ENCODE assay signal across 12 cellular contexts in genomic region chr3:8739757-8740508, GRCh38. TPM values are rescaled to one million over a fixed set of nuclear protein-coding genes. Genes with fewer than 3 reads are reported as not detected.
A peak's percentile ranks its signal among the peaks of the same experiment; 100 is the strongest.
DNase-seq lines count a peak whose midpoint lies in the region; ATAC-seq, FAIRE-seq and TF ChIP-seq lines count a peak whose summit lies in the region.
"Had no signal": no experiment of that assay in that cellular context is flagged by ENCODE, and none has a peak within 500 bp of the region (broad histone marks: within the 10 kb centered on the region; RNA-seq: fewer than 3 reads in every experiment).

No MANE protein-coding gene starts in this region.

- H3K27ac Mint-ChIP-seq in Caco-2 (ENCODE audit: unreplicated experiment), result peak overlapping the region; percentile 21
- H3K27ac Mint-ChIP-seq: T-helper 2 cell treated with Interferon-gamma antibody and Interleukin-4, amounts not matched to agents 5 μg/mL and 100 μg/mL, for 36 hours had no signal

- no peak overlapping the region for H3K4me3 ChIP-seq in Caco-2 (ENCODE audit: low read depth, low read length)
- H3K4me3 ChIP-seq: adrenal gland had no signal

- ATAC-seq in SK-N-SH treated with all-trans-retinoic acid at 6 μM for 48 hours, result peak; percentile 55

- no peaks in the 10 kb centered on the region for H3K9me3 Mint-ChIP-seq in Caco-2 (ENCODE audit: unreplicated experiment)
- H3K9me3 Mint-ChIP-seq: T-helper 2 cell treated with Interferon-gamma antibody and Interleukin-4, amounts not matched to agents 5 μg/mL and 100 μg/mL, for 36 hours had no signal

- DNase-seq in Caco-2, result peak in 1 of 2 experiments; percentile 12
- peak; percentile 62 for DNase-seq in H4 (ENCODE audit: low spot score)
- peak; percentile 82 for DNase-seq in islet precursor cell
- DNase-seq in NCI-H526 (lab: John Stamatoyannopoulos, UW), result no peak
- no peak for DNase-seq in GM12892 (ENCODE audit: insufficient read length)
- no peak for DNase-seq in SHP77 treated with DMSO at 0.1 percent for 48 hours (lab: John Stamatoyannopoulos, UW)
- no peak for DNase-seq in NCI-H1105 treated with DMSO at 0.1 percent for 48 hours (lab: John Stamatoyannopoulos, UW)
- DNase-seq: NCI-H1092 had no signal

- intact Hi-C loops in Caco-2 (cut with micrococcal nuclease; ENCODE audit: unreplicated experiment), result no loop called here

- no peaks in the 10 kb centered on the region for H3K27me3 ChIP-seq in Caco-2 (replicated peaks; ENCODE audit: control insufficient read depth, insufficient read depth, low read length)
- H3K27me3 ChIP-seq: adrenal gland had no signal

- POLR2A ChIA-PET in Caco-2 (lab: Charles Lee), result no interaction called here

- BruUV-seq in Caco-2 (replicated peaks; lab: Mats Ljungman, UMichigan), result no TSS peak

- H3K36me3 ChIP-seq in Caco-2 (ENCODE audit: control insufficient read depth, insufficient read depth, low read length), result no peaks in the 10 kb centered on the region
- H3K36me3 ChIP-seq: adrenal gland had no signal

- TF ChIP-seq CTCF in Caco-2 (IDR thresholded peaks at IDR 0.05; ENCODE audit: insufficient read depth in 1 of 2, low read depth in 1 of 2, low read length in 1 of 2, severe bottlenecking in 1 of 2, unreplicated experiment in 1 of 2), result no peak

- CTCF ChIA-PET in Caco-2 (lab: Charles Lee), result no interaction called here

- no peak for FAIRE-seq in GM12892 (lab: Jason Lieb, UNC)

- TF ChIP-seq POLR2A in GM12892 (IDR thresholded peaks at IDR 0.05; ENCODE audit: low read depth, low read length), result no peak

- H3K4me1 ChIP-seq in Caco-2, result peaks cover 30% of the 10 kb centered on the region

- no peaks in the 10 kb centered on the region for H3K9me3 ChIP-seq in Caco-2
- H3K9me3 ChIP-seq: adrenal gland had no signal

- H3K27me3 Mint-ChIP-seq in Caco-2 (ENCODE audit: insufficient read depth, unreplicated experiment), result no peaks in the 10 kb centered on the region

- no peaks in the 10 kb centered on the region for H3K36me3 Mint-ChIP-seq in Caco-2 (ENCODE audit: insufficient read depth, unreplicated experiment)

- peaks cover 15% of the 10 kb centered on the region for H3K4me1 Mint-ChIP-seq in Caco-2 (ENCODE audit: low read depth, unreplicated experiment)

- H3K4me3 Mint-ChIP-seq in Caco-2 (ENCODE audit: unreplicated experiment), result no peak overlapping the region
- H3K4me3 Mint-ChIP-seq: T-helper 2 cell treated with Interferon-gamma antibody and Interleukin-4, amounts not matched to agents 5 μg/mL and 100 μg/mL, for 36 hours had no signal

TF ChIP-seq in SK-N-SH treated with all-trans-retinoic acid at 6 μM for 48 hours, 23 proteins besides CTCF, POLR2A, EP300 and RAD21:
- peak; percentile 78; the same call in 1 of the 2 replicates for TF ChIP-seq ZFP3 (CRISPR knock-in tag; IDR thresholded peaks at IDR 0.05)
- TF ChIP-seq TCF4 (CRISPR knock-in tag; IDR thresholded peaks at IDR 0.05; ENCODE audit: borderline replicate concordance), result no peak

RNA-seq across cellular contexts. Expression of gene CAV3, which starts 6.3 kb away (rescaled TPM):
- not detected in 2 replicates for total RNA-seq in Caco-2 (2022)
- not detected in 2 replicates for total RNA-seq in H4 (2014; rRNA removed; shearing (Covaris generic))
- not detected for polyA plus RNA-seq in GM12892 (2012; ENCODE audit: missing spikeins)
- total RNA-seq: adrenal gland, pulmonary artery endothelial cell had no signal
- polyA plus RNA-seq: adrenal gland had no signal

RNA-seq across cellular contexts. Expression of gene OXTR, which starts 29.5 kb away (rescaled TPM):
- 3.9 and 4.6 TPM in 2 replicates for total RNA-seq in Caco-2 (2022)
- total RNA-seq in H4 (2014; rRNA removed; shearing (Covaris generic)), result 0.12 and 0.27 TPM in 2 replicates
- 3.6 TPM for polyA plus RNA-seq in GM12892 (2012; ENCODE audit: missing spikeins)

Comparison
In these comparisons a context has a peak if more than half of its experiments do, and no peak if none do; other contexts are left out.
1. DNase-seq: peak in H4 (single experiment) and islet precursor cell (single experiment); none in NCI-H526 (0 of 2), GM12892 (single experiment), SHP77 treated with DMSO at 0.1 percent for 48 hours (single experiment) and NCI-H1105 treated with DMSO at 0.1 percent for 48 hours (single experiment).